19 cellular contexts compared by ENCODE assay signal in the genomic region with DNA sequence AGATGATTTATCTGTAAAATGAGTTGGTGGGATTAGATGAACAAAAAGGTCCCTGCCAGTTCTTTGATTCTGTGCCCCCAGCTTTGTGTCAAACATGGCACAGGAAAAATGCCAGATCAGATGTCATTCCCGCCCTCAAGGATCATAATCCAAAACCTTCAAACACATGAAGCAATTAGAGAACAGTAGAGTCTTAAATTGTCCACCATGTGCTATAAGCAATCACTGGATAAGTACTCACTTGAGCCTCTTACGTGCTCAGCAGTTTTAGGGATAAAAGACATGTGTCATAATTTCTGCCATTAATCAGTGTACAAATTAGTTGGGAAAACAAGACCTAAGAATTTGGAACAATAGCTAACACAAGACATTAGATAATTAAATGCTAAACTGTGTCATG. TPM values are rescaled to one million over a fixed set of nuclear protein-coding genes. Genes with fewer than 3 reads are reported as not detected.
A peak's percentile ranks its signal among the peaks of the same experiment; 100 is the strongest.
DNase-seq lines count a peak whose midpoint lies in the region; ATAC-seq and TF ChIP-seq lines count a peak whose summit lies in the region.
"Had no signal": no experiment of that assay in that cellular context is flagged by ENCODE, and none has a peak within 500 bp of the region (broad histone marks: within the 10 kb centered on the region; RNA-seq: fewer than 3 reads in every experiment).

No MANE protein-coding gene starts in this region.

- intact Hi-C loops in heart right ventricle (cut with DNase I), result no loop called here

- H3K36me3 ChIP-seq in HEK293 (ENCODE audit: control insufficient read depth in 2 of 2, insufficient read depth in 1 of 2, low read length in 2 of 2) (no peaks in the 10 kb centered on the region), heart right ventricle (no peaks in the 10 kb centered on the region)
- H3K36me3 ChIP-seq: lower lobe of right lung had no signal

- H3K27me3 ChIP-seq in heart right ventricle, result no peaks in the 10 kb centered on the region
- H3K27me3 ChIP-seq: body of pancreas had no signal

- H3K27ac ChIP-seq in HEK293 (ENCODE audit: extremely low read depth, low read depth, low read length) (no peak overlapping the region), heart right ventricle (no peak overlapping the region)
- H3K27ac ChIP-seq: body of pancreas, GM23248 had no signal

- 92 to 96% methylated on average over 2 of the region's 2 CpGs for WGBS in heart right ventricle, 2 donors

- peak overlapping the region in 1 of 8 donors; percentile 6 for H3K4me3 Mint-ChIP-seq in naive B cell

- no peaks in the 10 kb centered on the region for H3K9me3 Mint-ChIP-seq in naive B cell
- H3K9me3 Mint-ChIP-seq: activated naive CD4-positive, alpha-beta T cell treated with anti-CD3 and anti-CD28 coated beads, Interleukin-2, amount 50 U/mL, for 24 hours had no signal

- H3K9me3 ChIP-seq in HEK293 (ENCODE audit: control insufficient read depth, insufficient read depth, low read depth, low read length), result no peaks in the 10 kb centered on the region
- H3K9me3 ChIP-seq in heart right ventricle, result peaks cover 0 to under 1% (median 0%) of the 10 kb centered on the region in 11 donors
- H3K9me3 ChIP-seq: body of pancreas, lower lobe of right lung had no signal

- peak overlapping the region in 5 of 6 donors; percentile 16 to 75 (median 63) for H3K27ac Mint-ChIP-seq in naive B cell

- H3K4me1 ChIP-seq in HEK293 (ENCODE audit: control insufficient read depth, insufficient read depth, low read length), result peaks cover 3% of the 10 kb centered on the region; the same call in 1 of the 2 replicates
- H3K4me1 ChIP-seq in heart right ventricle, result peaks cover 0 to 27% (median 0%) of the 10 kb centered on the region in 9 donors
- H3K4me1 ChIP-seq: body of pancreas had no signal

- peak; percentile 56 to 68 for DNase-seq in NCI-H187 (lab: John Stamatoyannopoulos, UW)
- DNase-seq in NCI-H748 treated with DMSO at 0.1 percent for 48 hours (lab: John Stamatoyannopoulos, UW), result peak; percentile 76
- no peak for DNase-seq in naive B cell
- DNase-seq in A172 (ENCODE audit: low spot score), result no peak
- DNase-seq in heart right ventricle, result no peak
- DNase-seq: activated CD4-positive, alpha-beta T cell treated with anti-CD3 and anti-CD28 coated beads for 48 hours; body of pancreas; C1 segment of cervical spinal cord; dermis blood vessel endothelial cell; EL; GM23248; IMR-90; lower lobe of right lung; NCI-H1048; T1000; trophoblast cell had no signal

- POLR2A ChIA-PET in HEK293 (lab: Yijun Ruan, JAX), result no interaction called here

- peaks cover 55 to 83% (median 69%) of the 10 kb centered on the region in 3 donors for H3K4me1 Mint-ChIP-seq in naive B cell

- CTCF ChIA-PET in HEK293 (lab: Yijun Ruan, JAX), result interaction anchor here (0.6 to 0.8 kb wide), 2 partner anchors 144 to 816 kb away, joined by 3 read pairs; no protein-coding TSS in a partner anchor

- no peak for TF ChIP-seq CTCF in HEK293 (tag by site-specific recombination; IDR thresholded peaks at IDR 0.05)
- no peak for TF ChIP-seq CTCF in heart right ventricle (IDR thresholded peaks at IDR 0.05)

- H3K4me3 ChIP-seq in HEK293 (ENCODE audit: low read depth, low read length) (no peak overlapping the region), heart right ventricle (no peak overlapping the region)
- H3K4me3 ChIP-seq: body of pancreas, GM23248, lower lobe of right lung had no signal

- H3K27me3 Mint-ChIP-seq in naive B cell, result no peaks in the 10 kb centered on the region
- H3K27me3 Mint-ChIP-seq: activated naive CD4-positive, alpha-beta T cell treated with anti-CD3 and anti-CD28 coated beads, Interleukin-2, amount 50 U/mL, for 24 hours had no signal

- no peaks in the 10 kb centered on the region for H3K36me3 Mint-ChIP-seq in naive B cell
- H3K36me3 Mint-ChIP-seq: activated naive CD4-positive, alpha-beta T cell treated with anti-CD3 and anti-CD28 coated beads, Interleukin-2, amount 50 U/mL, for 24 hours had no signal

- no peak for ATAC-seq in naive B cell (ENCODE audit: low read depth in 2 of 2)
- no peak for ATAC-seq in GM18519 (IDR thresholded peaks at IDR 0.05; ENCODE audit: low FRiP score, unreplicated experiment)
- no peak for ATAC-seq in heart right ventricle
- ATAC-seq: body of pancreas had no signal

TF ChIP-seq in HEK293, 187 proteins besides CTCF, POLR2A, EP300 and RAD21 (continues in another document):
- TF ChIP-seq, protein P1, sequence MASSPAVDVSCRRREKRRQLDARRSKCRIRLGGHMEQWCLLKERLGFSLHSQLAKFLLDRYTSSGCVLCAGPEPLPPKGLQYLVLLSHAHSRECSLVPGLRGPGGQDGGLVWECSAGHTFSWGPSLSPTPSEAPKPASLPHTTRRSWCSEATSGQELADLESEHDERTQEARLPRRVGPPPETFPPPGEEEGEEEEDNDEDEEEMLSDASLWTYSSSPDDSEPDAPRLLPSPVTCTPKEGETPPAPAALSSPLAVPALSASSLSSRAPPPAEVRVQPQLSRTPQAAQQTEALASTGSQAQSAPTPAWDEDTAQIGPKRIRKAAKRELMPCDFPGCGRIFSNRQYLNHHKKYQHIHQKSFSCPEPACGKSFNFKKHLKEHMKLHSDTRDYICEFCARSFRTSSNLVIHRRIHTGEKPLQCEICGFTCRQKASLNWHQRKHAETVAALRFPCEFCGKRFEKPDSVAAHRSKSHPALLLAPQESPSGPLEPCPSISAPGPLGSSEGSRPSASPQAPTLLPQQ (tag by site-specific recombination; IDR thresholded peaks at IDR 0.05), result no peak
- no peak for TF ChIP-seq ZNF510 (tag by site-specific recombination; IDR thresholded peaks at IDR 0.05; ENCODE audit: insufficient replicate concordance)
- TF ChIP-seq, protein P2, sequence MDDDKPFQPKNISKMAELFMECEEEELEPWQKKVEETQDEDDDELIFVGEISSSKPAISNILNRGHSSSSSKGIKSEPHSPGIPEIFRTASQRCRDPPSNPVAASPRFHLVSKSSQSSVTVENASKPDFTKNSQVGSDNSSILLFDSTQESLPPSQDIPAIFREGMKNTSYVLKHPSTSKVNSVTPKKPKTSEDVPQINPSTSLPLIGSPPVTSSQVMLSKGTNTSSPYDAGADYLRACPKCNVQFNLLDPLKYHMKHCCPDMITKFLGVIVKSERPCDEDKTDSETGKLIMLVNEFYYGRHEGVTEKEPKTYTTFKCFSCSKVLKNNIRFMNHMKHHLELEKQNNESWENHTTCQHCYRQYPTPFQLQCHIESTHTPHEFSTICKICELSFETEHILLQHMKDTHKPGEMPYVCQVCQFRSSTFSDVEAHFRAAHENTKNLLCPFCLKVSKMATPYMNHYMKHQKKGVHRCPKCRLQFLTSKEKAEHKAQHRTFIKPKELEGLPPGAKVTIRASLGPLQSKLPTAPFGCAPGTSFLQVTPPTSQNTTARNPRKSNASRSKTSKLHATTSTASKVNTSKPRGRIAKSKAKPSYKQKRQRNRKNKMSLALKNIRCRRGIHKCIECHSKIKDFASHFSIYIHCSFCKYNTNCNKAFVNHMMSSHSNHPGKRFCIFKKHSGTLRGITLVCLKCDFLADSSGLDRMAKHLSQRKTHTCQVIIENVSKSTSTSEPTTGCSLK (tag by site-specific recombination; IDR thresholded peaks at IDR 0.05), result no peak
- no peak for TF ChIP-seq ZNF624 (tag by site-specific recombination; IDR thresholded peaks at IDR 0.05)
- TF ChIP-seq SP2 (tag by site-specific recombination; IDR thresholded peaks at IDR 0.05), result no peak
- no peak for TF ChIP-seq ZNF350 (tag by site-specific recombination; IDR thresholded peaks at IDR 0.05)
- TF ChIP-seq IKZF3 (tag by site-specific recombination; IDR thresholded peaks at IDR 0.05), result 0 out of 2 replicates have a peak, but pooled peaks have one; percentile 15
- TF ChIP-seq ZSCAN16 (tag by site-specific recombination; IDR thresholded peaks at IDR 0.05), result no peak
- TF ChIP-seq ZNF16 (tag by site-specific recombination; IDR thresholded peaks at IDR 0.05; ENCODE audit: low read depth), result no peak
- TF ChIP-seq ZNF792 (tag by site-specific recombination; IDR thresholded peaks at IDR 0.05), result no peak
- no peak for TF ChIP-seq ZNF600 (tag by site-specific recombination; IDR thresholded peaks at IDR 0.05)
- TF ChIP-seq EGR2 (tag by site-specific recombination; IDR thresholded peaks at IDR 0.05; ENCODE audit: low read depth), result no peak
- no peak for TF ChIP-seq OVOL3 (tag by site-specific recombination; IDR thresholded peaks at IDR 0.05)
- no peak for TF ChIP-seq ZNF677 (tag by site-specific recombination; IDR thresholded peaks at IDR 0.05)
- no peak for TF ChIP-seq ZNF138 (tag by site-specific recombination; IDR thresholded peaks at IDR 0.05; ENCODE audit: borderline replicate concordance)
- TF ChIP-seq, protein P3, sequence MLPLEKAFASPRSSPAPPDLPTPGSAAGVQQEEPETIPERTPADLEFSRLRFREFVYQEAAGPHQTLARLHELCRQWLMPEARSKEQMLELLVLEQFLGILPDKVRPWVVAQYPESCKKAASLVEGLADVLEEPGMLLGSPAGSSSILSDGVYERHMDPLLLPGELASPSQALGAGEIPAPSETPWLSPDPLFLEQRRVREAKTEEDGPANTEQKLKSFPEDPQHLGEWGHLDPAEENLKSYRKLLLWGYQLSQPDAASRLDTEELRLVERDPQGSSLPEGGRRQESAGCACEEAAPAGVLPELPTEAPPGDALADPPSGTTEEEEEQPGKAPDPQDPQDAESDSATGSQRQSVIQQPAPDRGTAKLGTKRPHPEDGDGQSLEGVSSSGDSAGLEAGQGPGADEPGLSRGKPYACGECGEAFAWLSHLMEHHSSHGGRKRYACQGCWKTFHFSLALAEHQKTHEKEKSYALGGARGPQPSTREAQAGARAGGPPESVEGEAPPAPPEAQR (tag by site-specific recombination; IDR thresholded peaks at IDR 0.05), result no peak
- TF ChIP-seq ZNF335 (tag by site-specific recombination; conservative IDR thresholded peaks at IDR 0.05), result no peak
- no peak for TF ChIP-seq KLF8 (tag by site-specific recombination; IDR thresholded peaks at IDR 0.05)
- TF ChIP-seq ZNF169 (tag by site-specific recombination; IDR thresholded peaks at IDR 0.05), result no peak

RNA-seq across cellular contexts. Expression of a gene that starts 15.4 kb away (rescaled TPM):
- polyA plus RNA-seq in naive B cell (ENCODE audit: low read depth in 6 of 6) (100 to 1,000 TPM in 5 of 6 donors, 10 to 100 TPM in 1; 97.1 to 182 (median 140) TPM), heart right ventricle (10 to 100 TPM in 1 of 2 donors, 1 to 10 TPM in 1; 8.7 to 13.1 TPM)
- total RNA-seq in A172 (2014; rRNA removed; shearing (Covaris generic)), result 0.24 TPM in 1 of 2 replicates, not detected in the other
- total RNA-seq in heart right ventricle, result 10 to 100 TPM in 6 of 10 donors, 1 to 10 TPM in 4; 6.3 to 37.2 (median 11.1) TPM

Comparison
In these comparisons a context has a peak if more than half of its experiments do, and no peak if none do; other contexts are left out.
1. DNase-seq: peak in NCI-H187 (2 of 2) and NCI-H748 treated with DMSO at 0.1 percent for 48 hours (single experiment); none in naive B cell (single experiment), A172 (single experiment) and heart right ventricle (0 of 2).